Comparison of ENCODE assay signal across 14 cellular contexts in the genomic region with DNA sequence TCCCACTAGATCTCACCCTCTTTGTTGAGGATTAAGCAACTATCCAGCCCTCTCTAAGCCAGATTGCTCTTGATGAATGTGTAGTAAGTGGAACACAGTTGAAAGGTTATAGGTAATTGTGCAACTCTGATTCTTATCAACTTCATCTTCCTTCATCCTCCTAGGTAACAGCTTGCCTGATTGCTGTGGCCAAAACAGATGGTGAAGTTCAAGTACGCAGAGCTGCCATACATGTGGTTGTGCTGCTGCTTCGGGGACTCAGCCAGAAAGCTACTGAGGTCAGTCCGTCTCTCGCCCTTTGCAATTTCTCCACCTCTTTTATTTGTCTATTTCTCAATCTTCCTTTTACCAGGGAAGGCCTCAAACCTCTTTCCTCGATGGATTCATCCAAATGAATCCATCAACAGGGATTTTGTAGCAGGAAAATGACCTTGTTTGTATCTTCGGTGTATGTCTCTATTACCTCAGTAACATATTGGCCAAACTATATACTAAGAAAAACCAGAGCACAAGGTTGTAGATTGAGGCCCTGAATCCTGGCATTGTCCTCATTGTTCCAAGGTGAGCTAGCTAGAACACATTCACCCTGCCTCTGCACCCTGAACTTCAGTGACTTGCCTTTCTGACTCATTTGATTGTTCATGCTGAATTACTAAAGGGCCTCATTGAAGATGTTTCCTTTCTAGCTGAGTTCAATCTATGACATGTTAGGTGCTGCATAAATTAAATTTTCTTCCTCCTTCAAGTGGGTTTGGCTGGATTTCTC.
DNase-seq lines count a peak whose midpoint lies in the region; ATAC-seq and TF ChIP-seq lines count a peak whose summit lies in the region.
"Had no signal": no experiment of that assay in that cellular context is flagged by ENCODE, and none has a peak within 500 bp of the region (broad histone marks: within the 10 kb centered on the region; RNA-seq: fewer than 3 reads in every experiment).

No MANE protein-coding gene starts in this region.

- peaks cover 0 to 30% (median 10%) of the 10 kb centered on the region in 4 donors for H3K36me3 ChIP-seq in sigmoid colon

- DNase-seq in HPDE6-E6E7 (ENCODE audit: extremely low spot score) (peak; percentile 92), RPMI7951 (ENCODE audit: low read depth) (peak; percentile 35), fibroblast of pulmonary artery (ENCODE audit: low read depth) (peak; percentile 56), sigmoid colon (peak; percentile 13), NCI-H2227 (lab: John Stamatoyannopoulos, UW; ENCODE audit: unreplicated experiment) (no peak)
- no peak for DNase-seq in activated CD4-positive, alpha-beta memory T cell treated with anti-CD3 and anti-CD28 coated beads, Interleukin-2, amount 10 ng/mL, durations not matched to agents 7 days and 5 days
- DNase-seq: activated CD4-positive, alpha-beta T cell treated with anti-CD3 and anti-CD28 coated beads, Interleukin-2, amount 10 ng/mL, durations not matched to agents 7 days and 5 days; gastrocnemius medialis; H9; NCI-H187 treated with DMSO at 0.1 percent for 48 hours; spleen had no signal

- H3K27me3 ChIP-seq in sigmoid colon, result no peaks in the 10 kb centered on the region
- H3K27me3 ChIP-seq: gastrocnemius medialis, spleen, tibial nerve had no signal

- ATAC-seq in GM19035 (IDR thresholded peaks at IDR 0.05; ENCODE audit: unreplicated experiment), result no peak
- ATAC-seq: gastrocnemius medialis had no signal

- intact Hi-C loops in sigmoid colon (cut with DNase I), result no loop called here

- TF ChIP-seq POLR2A in sigmoid colon (IDR thresholded peaks at IDR 0.05), result no peak

- H3K4me3 ChIP-seq in fibroblast of pulmonary artery (replicated peaks; ENCODE audit: low read depth, low read length) (no peak overlapping the region), sigmoid colon (no peak overlapping the region)
- H3K4me3 ChIP-seq: gastrocnemius medialis, spleen, tibial nerve had no signal

- TF ChIP-seq CTCF in fibroblast of pulmonary artery (IDR thresholded peaks at IDR 0.05; ENCODE audit: low read length, missing control alignments) (no peak), sigmoid colon (IDR thresholded peaks at IDR 0.05) (no peak)

- no peaks in the 10 kb centered on the region for H3K4me1 ChIP-seq in sigmoid colon
- H3K4me1 ChIP-seq: gastrocnemius medialis, spleen, tibial nerve had no signal

- H3K27me3 Mint-ChIP-seq in activated CD4-positive, alpha-beta memory T cell treated with anti-CD3 and anti-CD28 coated beads, Interleukin-2, amount 10 ng/mL, durations not matched to agents 7 days and 5 days, result no peaks in the 10 kb centered on the region
- H3K27me3 Mint-ChIP-seq: activated CD4-positive, alpha-beta T cell treated with anti-CD3 and anti-CD28 coated beads, Interleukin-2, amount 10 ng/mL, durations not matched to agents 7 days and 5 days; IgD-negative memory B cell had no signal

- POLR2A ChIA-PET in activated CD4-positive, alpha-beta memory T cell treated with anti-CD3 and anti-CD28 coated beads, Interleukin-2, amount 10 ng/mL, durations not matched to agents 7 days and 5 days (lab: Charles Lee), result no interaction called here

- CTCF ChIA-PET in activated CD4-positive, alpha-beta memory T cell treated with anti-CD3 and anti-CD28 coated beads, Interleukin-2, amount 10 ng/mL, durations not matched to agents 7 days and 5 days (lab: Charles Lee), result no interaction called here

- TF ChIP-seq EP300 in sigmoid colon (IDR thresholded peaks at IDR 0.05), result no peak

- 92 to 94% methylated on average over 6 of the region's 6 CpGs for WGBS in sigmoid colon, 2 donors

- H3K4me1 Mint-ChIP-seq in activated CD4-positive, alpha-beta memory T cell treated with anti-CD3 and anti-CD28 coated beads, Interleukin-2, amount 10 ng/mL, durations not matched to agents 7 days and 5 days, result no peaks in the 10 kb centered on the region
- H3K4me1 Mint-ChIP-seq: activated CD4-positive, alpha-beta T cell treated with anti-CD3 and anti-CD28 coated beads, Interleukin-2, amount 10 ng/mL, durations not matched to agents 7 days and 5 days; H9; IgD-negative memory B cell had no signal

- H3K36me3 Mint-ChIP-seq in activated CD4-positive, alpha-beta memory T cell treated with anti-CD3 and anti-CD28 coated beads, Interleukin-2, amount 10 ng/mL, durations not matched to agents 7 days and 5 days (ENCODE audit: low read depth), result peaks cover 12% of the 10 kb centered on the region

- H3K9me3 Mint-ChIP-seq in activated CD4-positive, alpha-beta memory T cell treated with anti-CD3 and anti-CD28 coated beads, Interleukin-2, amount 10 ng/mL, durations not matched to agents 7 days and 5 days, result no peaks in the 10 kb centered on the region

- H3K27ac ChIP-seq in sigmoid colon, result no peak overlapping the region
- H3K27ac ChIP-seq: gastrocnemius medialis, spleen, tibial nerve had no signal

- H3K27ac Mint-ChIP-seq in activated CD4-positive, alpha-beta memory T cell treated with anti-CD3 and anti-CD28 coated beads, Interleukin-2, amount 10 ng/mL, durations not matched to agents 7 days and 5 days, result no peak overlapping the region
- H3K27ac Mint-ChIP-seq: activated CD4-positive, alpha-beta T cell treated with anti-CD3 and anti-CD28 coated beads, Interleukin-2, amount 10 ng/mL, durations not matched to agents 7 days and 5 days; IgD-negative memory B cell had no signal

- H3K4me3 Mint-ChIP-seq in activated CD4-positive, alpha-beta memory T cell treated with anti-CD3 and anti-CD28 coated beads, Interleukin-2, amount 10 ng/mL, durations not matched to agents 7 days and 5 days, result no peak overlapping the region
- H3K4me3 Mint-ChIP-seq: activated CD4-positive, alpha-beta T cell treated with anti-CD3 and anti-CD28 coated beads, Interleukin-2, amount 10 ng/mL, durations not matched to agents 7 days and 5 days; H9; IgD-negative memory B cell had no signal

- peaks cover 0 to 4% (median 0%) of the 10 kb centered on the region in 4 donors for H3K9me3 ChIP-seq in sigmoid colon
- H3K9me3 ChIP-seq: gastrocnemius medialis had no signal

Comparison
In these comparisons a context has a peak if more than half of its experiments do, and no peak if none do; other contexts are left out.
1. DNase-seq: peak in HPDE6-E6E7 (single experiment), RPMI7951 (single experiment), fibroblast of pulmonary artery (single experiment) and sigmoid colon (single experiment); none in activated CD4-positive, alpha-beta memory T cell treated with anti-CD3 and anti-CD28 coated beads, Interleukin-2, amount 10 ng/mL, durations not matched to agents 7 days and 5 days (single experiment) and NCI-H2227 (single experiment).